8 cellular contexts compared by ENCODE assay signal in the genomic region with DNA sequence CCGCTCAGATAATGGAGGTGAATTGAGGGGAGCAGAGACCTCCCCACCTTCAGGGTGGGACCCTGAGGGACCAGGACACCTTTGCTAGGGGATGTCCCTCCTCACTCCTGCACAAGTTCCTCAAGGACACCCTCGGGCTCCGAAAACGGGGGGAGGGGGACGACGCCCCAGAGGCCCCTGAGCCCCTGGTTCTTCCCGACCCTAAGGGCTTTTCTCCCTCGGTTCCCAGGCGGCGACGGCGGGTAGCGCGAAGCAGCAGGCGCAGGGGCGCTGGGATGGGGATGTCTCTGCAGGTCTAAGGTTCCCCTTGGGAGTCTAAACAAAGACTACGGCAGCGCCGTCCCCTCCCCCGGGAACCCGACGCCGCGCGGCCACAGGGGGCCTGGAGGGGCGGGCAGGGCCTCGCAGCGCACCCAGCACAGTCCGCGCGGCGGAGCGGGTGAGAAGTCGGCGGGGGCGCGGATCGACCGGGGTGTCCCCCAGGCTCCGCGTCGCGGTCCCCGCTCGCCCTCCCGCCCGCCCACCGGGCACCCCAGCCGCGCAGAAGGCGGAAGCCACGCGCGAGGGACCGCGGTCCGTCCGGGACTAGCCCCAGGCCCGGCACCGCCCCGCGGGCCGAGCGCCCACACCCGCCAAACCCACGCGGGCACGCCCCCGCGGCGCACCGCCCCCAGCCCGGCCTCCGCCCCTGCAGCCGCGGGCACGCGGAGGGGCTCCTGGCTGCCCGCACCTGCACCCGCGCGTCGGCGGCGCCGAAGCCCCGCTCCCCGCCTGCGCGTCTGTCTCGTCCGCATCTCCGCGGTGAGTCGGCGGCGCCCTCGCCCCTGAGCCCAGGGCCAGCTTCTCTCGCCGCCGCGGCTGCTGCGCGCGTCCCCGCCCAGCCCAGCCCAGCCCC. TPM values are rescaled to one million over a fixed set of nuclear protein-coding genes. Genes with fewer than 3 reads are reported as not detected.
A peak's percentile ranks its signal among the peaks of the same experiment; 100 is the strongest.
DNase-seq lines count a peak whose midpoint lies in the region; ATAC-seq and TF ChIP-seq lines count a peak whose summit lies in the region.

No MANE protein-coding gene starts in this region.

- H3K23ac ChIP-seq in IMR-90 (ENCODE audit: low read depth, low read length): no peak overlapping the region

- no peak overlapping the region for H3K9ac ChIP-seq in IMR-90 (ENCODE audit: low read depth, low read length)

- dilution Hi-C loops in IMR-90 (cut with HindIII; ENCODE audit: low sequenced_read_pairs, unreplicated experiment): no loop called here

- in situ Hi-C loops in IMR-90 (cut with MboI; ENCODE audit: low sequenced_read_pairs) (no loop called here), KBM-7 (cut with MboI; ENCODE audit: low pct_unique_long_range_greater_than_20kb, low sequenced_read_pairs) (no loop called here)

- no peaks in the 10 kb centered on the region for H3K36me3 Mint-ChIP-seq in CD8-positive, alpha-beta T cell
- H3K36me3 Mint-ChIP-seq in naive thymus-derived CD8-positive, alpha-beta T cell: peaks cover 2 to 4% (median 3%) of the 10 kb centered on the region in 3 donors

- H3K27ac ChIP-seq in CD8-positive, alpha-beta T cell (ENCODE audit: low read depth, low read length): no peak overlapping the region
- H3K27ac ChIP-seq in IMR-90 (ENCODE audit: insufficient read depth, low read length): no peak overlapping the region
- H3K27ac ChIP-seq in coronary artery: no peak overlapping the region

- H3K4me1 ChIP-seq in CD8-positive, alpha-beta T cell (ENCODE audit: insufficient read depth, low read length): peaks cover 5% of the 10 kb centered on the region
- H3K4me1 ChIP-seq in IMR-90 (ENCODE audit: control insufficient read depth, insufficient read depth, low read length): no peaks in the 10 kb centered on the region

- H2BK120ac ChIP-seq in IMR-90 (ENCODE audit: low read depth, low read length): no peak overlapping the region

- H2BK5ac ChIP-seq in IMR-90 (ENCODE audit: low read depth, low read length, poor library complexity, severe bottlenecking): no peak overlapping the region

- ATAC-seq in CD8-positive, alpha-beta T cell: peak; percentile 26
- ATAC-seq in IMR-90 (ENCODE audit: low read depth) (peak; percentile 30), GM18873 (IDR thresholded peaks at IDR 0.05; ENCODE audit: low FRiP score, unreplicated experiment) (no peak), HG02588 (IDR thresholded peaks at IDR 0.05; ENCODE audit: unreplicated experiment) (no peak)
- ATAC-seq in naive thymus-derived CD8-positive, alpha-beta T cell: peak; percentile 48 to 63

- peak overlapping the region; percentile 49 for H3K4me3 Mint-ChIP-seq in CD8-positive, alpha-beta T cell
- H3K4me3 Mint-ChIP-seq in naive thymus-derived CD8-positive, alpha-beta T cell: peak overlapping the region in 7 of 10 donors; percentile 59 to 73 (median 66)

- H3K9me1 ChIP-seq in IMR-90 (ENCODE audit: insufficient read depth, low read length): no peaks in the 10 kb centered on the region

- H3K4ac ChIP-seq in IMR-90 (ENCODE audit: low read depth, low read length): no peak overlapping the region

- TF ChIP-seq RAD21 in IMR-90 (IDR thresholded peaks at IDR 0.05; ENCODE audit: low read length): no peak

- H2AFZ ChIP-seq in IMR-90 (replicated peaks; ENCODE audit: low read length, poor library complexity): no peak overlapping the region

- H3K14ac ChIP-seq in IMR-90 (replicated peaks; ENCODE audit: low read depth, low read length): no peak overlapping the region

- H3K36me3 ChIP-seq in CD8-positive, alpha-beta T cell (ENCODE audit: insufficient read depth, low read length): no peaks in the 10 kb centered on the region
- H3K36me3 ChIP-seq in IMR-90 (ENCODE audit: control insufficient read depth, insufficient read depth, low read length): no peaks in the 10 kb centered on the region

- H2BK20ac ChIP-seq in IMR-90 (ENCODE audit: low read depth, low read length): no peak overlapping the region

- POLR2A ChIA-PET in CD8-positive, alpha-beta T cell (lab: Charles Lee): no interaction called here
- POLR2A ChIA-PET in IMR-90 (lab: Charles Lee; ENCODE audit: unreplicated experiment): no interaction called here
- POLR2A ChIA-PET in naive thymus-derived CD8-positive, alpha-beta T cell (lab: Charles Lee): no interaction called here

- peaks cover 18% of the 10 kb centered on the region for H3K27me3 ChIP-seq in CD8-positive, alpha-beta T cell (ENCODE audit: insufficient read depth, low read length)
- peaks cover 62% of the 10 kb centered on the region for H3K27me3 ChIP-seq in IMR-90 (ENCODE audit: control insufficient read depth, insufficient read depth, low read length)

- H2AK9ac ChIP-seq in IMR-90 (replicated peaks; ENCODE audit: low read depth, low read length, poor library complexity): no peak overlapping the region

- H3K9me3 Mint-ChIP-seq in CD8-positive, alpha-beta T cell: no peaks in the 10 kb centered on the region
- H3K9me3 Mint-ChIP-seq in naive thymus-derived CD8-positive, alpha-beta T cell: no peaks in the 10 kb centered on the region

- H2BK15ac ChIP-seq in IMR-90 (ENCODE audit: low read depth, low read length): no peak overlapping the region

- no peak overlapping the region for H4K91ac ChIP-seq in IMR-90 (ENCODE audit: insufficient read depth, low read depth, low read length)

- no peak overlapping the region for H3K18ac ChIP-seq in IMR-90 (ENCODE audit: low read depth, low read length)

- peaks cover 45% of the 10 kb centered on the region for H3K27me3 Mint-ChIP-seq in CD8-positive, alpha-beta T cell (ENCODE audit: low read depth)
- H3K27me3 Mint-ChIP-seq in naive thymus-derived CD8-positive, alpha-beta T cell: peaks cover 22 to 68% (median 54%) of the 10 kb centered on the region in 5 donors

- no peaks in the 10 kb centered on the region for H3K9me3 ChIP-seq in CD8-positive, alpha-beta T cell (ENCODE audit: low read length)
- H3K9me3 ChIP-seq in IMR-90 (ENCODE audit: control insufficient read depth, insufficient read depth, low read length): no peaks in the 10 kb centered on the region

- H2AK5ac ChIP-seq in IMR-90 (ENCODE audit: low read depth, low read length): no peak overlapping the region

- peaks cover 8% of the 10 kb centered on the region for H3K4me1 Mint-ChIP-seq in CD8-positive, alpha-beta T cell (ENCODE audit: low read depth)
- H3K4me1 Mint-ChIP-seq in naive thymus-derived CD8-positive, alpha-beta T cell: peaks cover 6 to 12% (median 10%) of the 10 kb centered on the region in 4 donors

- no peak for DNase-seq in CD8-positive, alpha-beta T cell
- DNase-seq in IMR-90: no peak
- no peak for DNase-seq in coronary artery (ENCODE audit: low spot score)
- DNase-seq in naive thymus-derived CD8-positive, alpha-beta T cell: peak in 2 of 10 donors; percentile 7 to 9
- DNase-seq in KBM-7: no peak
- no peak for DNase-seq in AML-193 (lab: John Stamatoyannopoulos, UW)

- no peak overlapping the region for H4K5ac ChIP-seq in IMR-90 (ENCODE audit: low read depth, low read length)

- no peak for TF ChIP-seq CTCF in CD8-positive, alpha-beta T cell (IDR thresholded peaks at IDR 0.05)
- no peak for TF ChIP-seq CTCF in IMR-90 (conservative IDR thresholded peaks at IDR 0.05; ENCODE audit: low read depth, low read length)
- no peak for TF ChIP-seq CTCF in coronary artery (IDR thresholded peaks at IDR 0.05)

- WGBS in IMR-90 (ENCODE audit: extremely low coverage in 2 of 2, insufficient read length in 1 of 2), 2 experiments: 0% methylated on average over 6 of the region's 106 CpGs; no CpG with 5 or more reads in 1 of the 2 experiments

- CTCF ChIA-PET in CD8-positive, alpha-beta T cell (lab: Charles Lee): no interaction called here
- CTCF ChIA-PET in IMR-90 (lab: Yijun Ruan, JAX): no interaction called here

- H3K79me1 ChIP-seq in IMR-90 (ENCODE audit: low read depth in 1 of 2, low read length in 2 of 2): no peaks in the 10 kb centered on the region

- no TSS peak for BruUV-seq in IMR-90 (replicated peaks; lab: Mats Ljungman, UMichigan)

- no peak overlapping the region for H3K4me3 ChIP-seq in CD8-positive, alpha-beta T cell (ENCODE audit: low read depth, low read length)
- no peak overlapping the region for H3K4me3 ChIP-seq in IMR-90 (ENCODE audit: insufficient read depth, low read depth, low read length)
- H3K4me3 ChIP-seq in coronary artery: peak overlapping the region; percentile 71

- H3K27ac Mint-ChIP-seq in CD8-positive, alpha-beta T cell: no peak overlapping the region
- H3K27ac Mint-ChIP-seq in naive thymus-derived CD8-positive, alpha-beta T cell: no peak overlapping the region

- no peak overlapping the region; the same call in 1 of the 2 replicates for H3K4me2 ChIP-seq in IMR-90 (ENCODE audit: low read depth, low read length)

- H3K56ac ChIP-seq in IMR-90 (ENCODE audit: extremely low read depth, insufficient read depth, low read length): no peak overlapping the region

- intact Hi-C loops in CD8-positive, alpha-beta T cell (cut with DNase I, micrococcal nuclease): no loop called here
- intact Hi-C loops in IMR-90 (cut with micrococcal nuclease): no loop called here

- no peak overlapping the region for H4K8ac ChIP-seq in IMR-90 (ENCODE audit: low read depth in 2 of 2, low read length in 2 of 2)

- TF ChIP-seq POLR2A in IMR-90 (IDR thresholded peaks at IDR 0.05; ENCODE audit: low read depth, low read length): no peak

- no peaks in the 10 kb centered on the region for H4K20me1 ChIP-seq in IMR-90 (ENCODE audit: insufficient read depth, low read length)

TF ChIP-seq in IMR-90, 13 proteins besides CTCF, POLR2A, EP300 and RAD21 (continues in another document):
- no peak for TF ChIP-seq BHLHE40 (IDR thresholded peaks at IDR 0.05; ENCODE audit: low read depth, low read length)
- TF ChIP-seq MAZ (IDR thresholded peaks at IDR 0.05; ENCODE audit: borderline replicate concordance, low read depth, low read length): no peak
- TF ChIP-seq NFE2L2 (IDR thresholded peaks at IDR 0.05; ENCODE audit: low read depth, low read length): no peak
- TF ChIP-seq FOS (IDR thresholded peaks at IDR 0.05; ENCODE audit: low read depth, low read length): no peak

RNA-seq across cellular contexts. Expression of gene NDRG4, which starts 36.7 kb away (rescaled TPM):
- total RNA-seq in CD8-positive, alpha-beta T cell: not detected
- total RNA-seq in IMR-90 (2012; rRNA removed): 9.7 and 10.9 TPM in 2 replicates
- polyA plus RNA-seq in IMR-90 (2012; rRNA removed): 23.5 and 26.5 TPM in 2 replicates
- 14.3 and 22.8 TPM in 2 replicates for polyA plus RNA-seq in IMR-90 (2012; cell fraction: cytosol; rRNA removed)
- 73.2 and 140 TPM in 2 replicates for polyA plus RNA-seq in IMR-90 (2012; cell fraction: nucleus; rRNA removed; ENCODE audit: low replicate concordance)
- total RNA-seq in naive thymus-derived CD8-positive, alpha-beta T cell: 1 to 10 TPM; 1.5 to 1.6 TPM
- under 1 TPM in 2 of 3 donors, not detected in 1; 0.13 to 0.56 TPM for polyA plus RNA-seq in naive thymus-derived CD8-positive, alpha-beta T cell

RNA-seq across cellular contexts. Expression of gene SETD6, which starts 52.1 kb away (rescaled TPM):
- 10 to 100 TPM; 17.3 to 17.4 TPM for total RNA-seq in CD8-positive, alpha-beta T cell
- 3.2 and 3.3 TPM in 2 replicates for total RNA-seq in IMR-90 (2012; rRNA removed)
- polyA plus RNA-seq in IMR-90 (2012; rRNA removed): 5.2 and 6.4 TPM in 2 replicates
- polyA plus RNA-seq in IMR-90 (2012; cell fraction: cytosol; rRNA removed): 5.8 and 11.1 TPM in 2 replicates
- 29.2 and 50.2 TPM in 2 replicates for polyA plus RNA-seq in IMR-90 (2012; cell fraction: nucleus; rRNA removed; ENCODE audit: low replicate concordance)
- total RNA-seq in naive thymus-derived CD8-positive, alpha-beta T cell: 10 to 100 TPM; 38.6 to 45.6 TPM
- 10 to 100 TPM in 2 of 3 donors, 1 to 10 TPM in 1; 9.8 to 14.5 (median 11.6) TPM for polyA plus RNA-seq in naive thymus-derived CD8-positive, alpha-beta T cell

Comparison
In these comparisons a context has a peak if more than half of its experiments do, and no peak if none do; other contexts are left out.
1. ATAC-seq: peak in CD8-positive, alpha-beta T cell (single experiment), IMR-90 (single experiment) and naive thymus-derived CD8-positive, alpha-beta T cell (2 of 2); none in GM18873 (single experiment) and HG02588 (single experiment).